In genomic region chrX:40792433-40792832, GRCh38 we compare ENCODE assay signal across 10 cellular contexts.
"Had no signal": no experiment of that assay in that cellular context is flagged by ENCODE, and none has a peak within 500 bp of the region (broad histone marks: within the 10 kb centered on the region; RNA-seq: fewer than 3 reads in every experiment).

No MANE protein-coding gene starts in this region.

- H2AFZ ChIP-seq: GM23248 had no signal

- H3K4me3 ChIP-seq: GM23248, HAP-1 had no signal

- FAIRE-seq: HepG2 had no signal

- DNase-seq: GM23248, GOT3, H7, HFFc6, KBM-7 had no signal

- ATAC-seq: HCT116, HepG2 had no signal

- H3K9ac ChIP-seq: GM23248, KMS-11 had no signal

- H3K36me3 ChIP-seq: HAP-1 had no signal

- H3K27ac ChIP-seq: GM23248, HL-60, KMS-11 had no signal

- H3K9me3 ChIP-seq: HAP-1 had no signal

- H3K4me2 ChIP-seq: KMS-11 had no signal
